ENCODE assay signal across 8 cellular contexts in genomic region chr1:169809370-169810095, GRCh38. TPM values are rescaled to one million over a fixed set of nuclear protein-coding genes. Genes with fewer than 3 reads are reported as not detected.
DNase-seq lines count a peak whose midpoint lies in the region; ATAC-seq, FAIRE-seq and TF ChIP-seq lines count a peak whose summit lies in the region.

No MANE protein-coding gene starts in this region.

- CTCF ChIA-PET in BJ (lab: Yijun Ruan, JAX): interaction anchor here (0.6 to 2.5 kb wide), 13 partner anchors 10 to 261 kb away, joined by 3 to 13 read pairs (median 6); partner anchors contain the start of genes F5 and METTL18

- no peak overlapping the region for H3K4me3 ChIP-seq in BJ (ENCODE audit: low read depth, low read length)
- H3K4me3 ChIP-seq in bronchial epithelial cell (ENCODE audit: low read depth, low read length): no peak overlapping the region
- H3K4me3 ChIP-seq in right lobe of liver: no peak overlapping the region

- POLR2A ChIA-PET in BJ (lab: Charles Lee): no interaction called here

- intact Hi-C loops in right lobe of liver (cut with DNase I): no loop called here

- DNase-seq in BJ (ENCODE audit: low read depth) (no peak), GM18507 (ENCODE audit: extremely low spot score, insufficient read length, low read depth) (peak; percentile 9), NCI-H69 (lab: John Stamatoyannopoulos, UW) (peak; percentile 47), bronchial epithelial cell (ENCODE audit: low read depth) (peak; percentile 37), right lobe of liver (no peak)

- TF ChIP-seq CTCF in BJ (IDR thresholded peaks at IDR 0.05; ENCODE audit: insufficient read depth, low read depth, low read length): peak; percentile 45
- TF ChIP-seq CTCF in bronchial epithelial cell (IDR thresholded peaks at IDR 0.05; ENCODE audit: insufficient read depth, low read length, severe bottlenecking): peak; percentile 18
- TF ChIP-seq CTCF in right lobe of liver (IDR thresholded peaks at IDR 0.05): peak; percentile 55 to 71 (median 58)

- peak; percentile 57 for FAIRE-seq in GM18507 (lab: Jason Lieb, UNC)
- FAIRE-seq in bronchial epithelial cell (lab: Jason Lieb, UNC): no peak

- ATAC-seq in right lobe of liver (peak; percentile 70 to 82 (median 80)), HG03135 (IDR thresholded peaks at IDR 0.05; ENCODE audit: unreplicated experiment) (no peak), GM21619 (IDR thresholded peaks at IDR 0.05; ENCODE audit: unreplicated experiment) (no peak), HG03520 (IDR thresholded peaks at IDR 0.05; ENCODE audit: unreplicated experiment) (no peak)

- TF ChIP-seq POLR2A in right lobe of liver (IDR thresholded peaks at IDR 0.05): no peak

- no peak overlapping the region for H3K27ac ChIP-seq in right lobe of liver

- no peaks in the 10 kb centered on the region for H3K4me1 ChIP-seq in right lobe of liver

- peaks cover 0 to 3% (median 0%) of the 10 kb centered on the region in 4 donors for H3K9me3 ChIP-seq in right lobe of liver

- 0% methylated on average over 2 of the region's 4 CpGs for WGBS in right lobe of liver (ENCODE audit: insufficient coverage, low coverage, low lambda C conversion rate, missing lambda C conversion rate)

- no peaks in the 10 kb centered on the region for H3K27me3 ChIP-seq in BJ (ENCODE audit: control insufficient read depth, insufficient read depth, low read length)
- no peaks in the 10 kb centered on the region for H3K27me3 ChIP-seq in bronchial epithelial cell (ENCODE audit: control insufficient read depth, insufficient read depth, low read length)
- no peaks in the 10 kb centered on the region for H3K27me3 ChIP-seq in right lobe of liver

- H3K36me3 ChIP-seq in BJ (ENCODE audit: control insufficient read depth, insufficient read depth, low read length) (no peaks in the 10 kb centered on the region), bronchial epithelial cell (ENCODE audit: control insufficient read depth, insufficient read depth, low read length) (peaks cover 2% of the 10 kb centered on the region), right lobe of liver (peaks cover 0 to 23% (median 0%) of the 10 kb centered on the region in 4 donors)

RNA-seq across cellular contexts. Expression of gene METTL18, which starts 14.8 kb away (rescaled TPM):
- polyA plus RNA-seq in BJ (2011; rRNA removed): 1.4 and 3.6 TPM in 2 replicates
- polyA minus RNA-seq in BJ (2011; rRNA and poly(A)+ RNA removed): 0.38 and 0.77 TPM in 2 replicates
- total RNA-seq in bronchial epithelial cell: 4.7 and 4.9 TPM in 2 replicates
- 1 to 10 TPM; 2.2 to 4.4 (median 2.8) TPM for total RNA-seq in right lobe of liver

Comparison
In these comparisons a context has a peak if more than half of its experiments do, and no peak if none do; other contexts are left out.
1. DNase-seq: peak in GM18507 (single experiment), NCI-H69 (single experiment) and bronchial epithelial cell (single experiment); none in BJ (single experiment) and right lobe of liver (0 of 3).
2. ATAC-seq: peak in right lobe of liver (4 of 4); none in HG03135 (single experiment), GM21619 (single experiment) and HG03520 (single experiment).
3. Peak in every context shown above with its lines, with median percentiles within 50 percentile points of each other: CTCF ChIP-seq.